In the genomic region with DNA sequence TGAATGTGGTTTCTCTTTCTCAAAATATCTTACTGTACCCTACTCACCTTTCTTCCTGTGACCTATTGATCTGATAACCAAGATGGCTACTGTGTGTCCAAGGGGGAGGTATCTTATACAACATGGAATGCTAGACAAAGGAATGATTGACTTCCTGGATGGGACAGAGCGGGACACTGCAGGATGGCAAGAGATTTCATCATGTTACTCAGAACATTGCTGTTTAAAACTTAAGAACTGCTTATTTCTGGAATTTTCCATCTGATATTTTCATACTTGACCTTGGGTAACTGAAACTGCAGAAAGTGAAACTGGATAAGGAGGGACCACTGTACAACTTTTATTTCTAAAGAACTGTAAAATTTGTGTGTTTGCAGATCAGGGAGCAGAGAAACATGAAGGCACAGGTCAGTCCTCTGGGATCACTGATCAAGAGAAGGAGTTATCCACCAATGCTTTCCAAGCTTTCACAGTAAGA, we compare ENCODE assay signal across 14 cellular contexts. TPM values are rescaled to one million over a fixed set of nuclear protein-coding genes. Genes with fewer than 3 reads are reported as not detected.
DNase-seq lines count a peak whose midpoint lies in the region; ATAC-seq and TF ChIP-seq lines count a peak whose summit lies in the region.
"Had no signal": no experiment of that assay in that cellular context is flagged by ENCODE, and none has a peak within 500 bp of the region (broad histone marks: within the 10 kb centered on the region; RNA-seq: fewer than 3 reads in every experiment).

No MANE protein-coding gene starts in this region.

- H3K9me3 Mint-ChIP-seq in activated T-cell treated with anti-CD3 and anti-CD28 coated beads, Interleukin-2, amount 50 U/mL, for 72 hours: no peaks in the 10 kb centered on the region
- no peaks in the 10 kb centered on the region for H3K9me3 Mint-ChIP-seq in activated T-cell treated with anti-CD3 and anti-CD28 coated beads, Interleukin-2, amount 50 U/mL, for 24 hours
- peaks cover 4 to 5% of the 10 kb centered on the region in 2 donors for H3K9me3 Mint-ChIP-seq in stimulated activated naive B cell treated with anti-CD40 and anti-IgM and Interleukin-4, amounts not matched to agents 10 μg/mL and 1 μg/mL and 100 μg/mL, for 72 hours

- H3K4me3 Mint-ChIP-seq in activated T-cell treated with anti-CD3 and anti-CD28 coated beads, Interleukin-2, amount 50 U/mL, for 72 hours: peak overlapping the region in 1 of 2 donors; percentile 22
- no peak overlapping the region for H3K4me3 Mint-ChIP-seq in activated T-cell treated with anti-CD3 and anti-CD28 coated beads, Interleukin-2, amount 50 U/mL, for 24 hours
- peak overlapping the region; percentile 42 to 43 for H3K4me3 Mint-ChIP-seq in stimulated activated naive B cell treated with anti-CD40 and anti-IgM and Interleukin-4, amounts not matched to agents 10 μg/mL and 1 μg/mL and 100 μg/mL, for 72 hours

- no peak for TF ChIP-seq POLR2A in erythroblast (IDR thresholded peaks at IDR 0.05; ENCODE audit: low read length)

- no peak for DNase-seq in activated T-cell treated with anti-CD3 and anti-CD28 coated beads, Interleukin-2, amount 50 U/mL, for 72 hours
- no peak for DNase-seq in activated T-cell treated with anti-CD3 and anti-CD28 coated beads, Interleukin-2, amount 50 U/mL, for 24 hours
- DNase-seq in SK-MEL-5 (ENCODE audit: low read depth, low spot score) (peak; percentile 15), erythroblast (lab: John Stamatoyannopoulos, UW) (peak; percentile 8 to 25), SK-N-DZ (ENCODE audit: low spot score) (no peak), SKM-1 (lab: John Stamatoyannopoulos, UW; ENCODE audit: unreplicated experiment) (no peak), AG08395 (ENCODE audit: low spot score) (no peak)
- DNase-seq in stimulated activated naive B cell treated with anti-CD40 and anti-IgM and Interleukin-4, amounts not matched to agents 10 μg/mL and 1 μg/mL and 100 μg/mL, for 72 hours: no peak
- DNase-seq: activated CD8-positive, alpha-beta memory T cell treated with anti-CD3 and anti-CD28 coated beads, Interleukin-2, amount 50 U/mL, for 4 hours; brain microvascular endothelial cell; DMS79; MG63; NCI-H226; sigmoid colon had no signal

- ATAC-seq in activated T-cell treated with anti-CD3 and anti-CD28 coated beads, Interleukin-2, amount 50 U/mL, for 72 hours (replicated peaks in 1 of 2): no peak
- peak in 1 of 2 donors; percentile 36 for ATAC-seq in stimulated activated naive B cell treated with anti-CD40 and anti-IgM and Interleukin-4, amounts not matched to agents 10 μg/mL and 1 μg/mL and 100 μg/mL, for 72 hours (replicated peaks)

- no peaks in the 10 kb centered on the region for H3K27me3 Mint-ChIP-seq in activated T-cell treated with anti-CD3 and anti-CD28 coated beads, Interleukin-2, amount 50 U/mL, for 72 hours (ENCODE audit: low read depth)
- no peaks in the 10 kb centered on the region for H3K27me3 Mint-ChIP-seq in activated T-cell treated with anti-CD3 and anti-CD28 coated beads, Interleukin-2, amount 50 U/mL, for 24 hours
- H3K27me3 Mint-ChIP-seq in stimulated activated naive B cell treated with anti-CD40 and anti-IgM and Interleukin-4, amounts not matched to agents 10 μg/mL and 1 μg/mL and 100 μg/mL, for 72 hours: no peaks in the 10 kb centered on the region

- H3K36me3 Mint-ChIP-seq in activated T-cell treated with anti-CD3 and anti-CD28 coated beads, Interleukin-2, amount 50 U/mL, for 72 hours (ENCODE audit: insufficient read depth in 2 of 2): peaks cover 1 to 5% of the 10 kb centered on the region in 2 donors
- peaks cover 60% of the 10 kb centered on the region for H3K36me3 Mint-ChIP-seq in activated T-cell treated with anti-CD3 and anti-CD28 coated beads, Interleukin-2, amount 50 U/mL, for 24 hours (ENCODE audit: low read depth)
- peaks cover 13 to 26% of the 10 kb centered on the region in 2 donors for H3K36me3 Mint-ChIP-seq in stimulated activated naive B cell treated with anti-CD40 and anti-IgM and Interleukin-4, amounts not matched to agents 10 μg/mL and 1 μg/mL and 100 μg/mL, for 72 hours

- in situ Hi-C loops in SK-MEL-5 (cut with HindIII; ENCODE audit: low pct_unique_long_range_greater_than_20kb, low sequenced_read_pairs): no loop called here

- H3K27ac Mint-ChIP-seq in activated T-cell treated with anti-CD3 and anti-CD28 coated beads, Interleukin-2, amount 50 U/mL, for 72 hours: peak overlapping the region; percentile 58
- H3K27ac Mint-ChIP-seq in activated T-cell treated with anti-CD3 and anti-CD28 coated beads, Interleukin-2, amount 50 U/mL, for 24 hours: no peak overlapping the region
- peak overlapping the region; percentile 59 for H3K27ac Mint-ChIP-seq in stimulated activated naive B cell treated with anti-CD40 and anti-IgM and Interleukin-4, amounts not matched to agents 10 μg/mL and 1 μg/mL and 100 μg/mL, for 72 hours

- peaks cover 21% of the 10 kb centered on the region for H3K4me1 Mint-ChIP-seq in activated T-cell treated with anti-CD3 and anti-CD28 coated beads, Interleukin-2, amount 50 U/mL, for 72 hours (ENCODE audit: low read depth)
- peaks cover 37% of the 10 kb centered on the region for H3K4me1 Mint-ChIP-seq in activated T-cell treated with anti-CD3 and anti-CD28 coated beads, Interleukin-2, amount 50 U/mL, for 24 hours (ENCODE audit: low read depth)
- H3K4me1 Mint-ChIP-seq in stimulated activated naive B cell treated with anti-CD40 and anti-IgM and Interleukin-4, amounts not matched to agents 10 μg/mL and 1 μg/mL and 100 μg/mL, for 72 hours: peaks cover 19 to 44% of the 10 kb centered on the region in 2 donors

RNA-seq across cellular contexts. Expression of a gene that starts 18.5 kb away (rescaled TPM):
- total RNA-seq in activated T-cell treated with anti-CD3 and anti-CD28 coated beads, Interleukin-2, amount 50 U/mL, for 72 hours: 10 to 100 TPM; 70.1 to 78.6 TPM
- 29.2 and 34.8 TPM in 2 replicates for total RNA-seq in SK-MEL-5 (2014; rRNA removed; shearing (Covaris generic))
- 30.6 and 37.9 TPM in 2 replicates for polyA plus RNA-seq in SK-MEL-5 (2015; cell fraction: cytosol; rRNA removed)
- polyA plus RNA-seq in SK-MEL-5 (2015; cell fraction: nucleus; rRNA removed): 36.3 and 43.4 TPM in 2 replicates
- polyA plus RNA-seq in SK-N-DZ (2014; cell fraction: cytosol; rRNA removed): 50.3 and 55.3 TPM in 2 replicates
- polyA plus RNA-seq in SK-N-DZ (2014; cell fraction: nucleus; rRNA removed): 40.5 and 126 TPM in 2 replicates

Comparison
In these comparisons a context has a peak if more than half of its experiments do, and no peak if none do; other contexts are left out.
1. DNase-seq: peak in SK-MEL-5 (single experiment) and erythroblast (2 of 2); none in activated T-cell treated with anti-CD3 and anti-CD28 coated beads, Interleukin-2, amount 50 U/mL, for 72 hours (0 of 2), activated T-cell treated with anti-CD3 and anti-CD28 coated beads, Interleukin-2, amount 50 U/mL, for 24 hours (single experiment), stimulated activated naive B cell treated with anti-CD40 and anti-IgM and Interleukin-4, amounts not matched to agents 10 μg/mL and 1 μg/mL and 100 μg/mL, for 72 hours (single experiment), SK-N-DZ (single experiment), SKM-1 (single experiment) and AG08395 (single experiment).